Comparison of ENCODE assay signal across 8 cellular contexts in genomic region chr6:157323114-157323923, GRCh38. TPM values are rescaled to one million over a fixed set of nuclear protein-coding genes. Genes with fewer than 3 reads are reported as not detected.
A peak's percentile ranks its signal among the peaks of the same experiment; 100 is the strongest.
DNase-seq lines count a peak whose midpoint lies in the region; ATAC-seq, FAIRE-seq and TF ChIP-seq lines count a peak whose summit lies in the region.

Gene TMEM242 (minus strand): TSS chr6:157323519. CDS start chr6:157323499, 20 bp downstream.

- peak; percentile 97 to 99 (median 98) for ATAC-seq in pancreas

- H4K5ac ChIP-seq in H9 (ENCODE audit: insufficient read length, low read depth, low read length) = no peak within 1 kb of the TSS

- H3K27ac Mint-ChIP-seq in H9 = peak within 1 kb of the TSS; percentile 66 to 96 (median 91)

- H3K27ac ChIP-seq in H9 (ENCODE audit: insufficient read length, low read depth, low read length) = no peak within 1 kb of the TSS
- H3K27ac ChIP-seq in pancreas = peak within 1 kb of the TSS; percentile 81 to 95 (median 83)
- peak within 1 kb of the TSS; percentile 90 to 97 (median 94) for H3K27ac ChIP-seq in transverse colon

- peak within 1 kb of the TSS; percentile 88 for H3K9ac ChIP-seq in H9 (ENCODE audit: extremely low read depth, insufficient read length, low read length)

- H3K27me3 ChIP-seq in H9 (ENCODE audit: insufficient read depth, low read length) (no peaks in the 10 kb centered on the region), pancreas (no peaks in the 10 kb centered on the region), transverse colon (peaks cover under 1% of the 10 kb centered on the region)

- H4K8ac ChIP-seq in H9 (replicated peaks; ENCODE audit: insufficient read length, low read depth, low read length) = no peak within 1 kb of the TSS

- H3K9me3 Mint-ChIP-seq in H9 = no peaks in the 10 kb centered on the region

- H3K36me3 ChIP-seq in pancreas (peaks cover 0 to 6% (median 0%) of the 10 kb centered on the region in 3 donors), transverse colon (peaks cover 0 to 6% (median under 1%) of the 10 kb centered on the region in 4 donors)

- H2BK5ac ChIP-seq in H9 (ENCODE audit: insufficient read length, low read length) = no peak within 1 kb of the TSS

- no peaks in the 10 kb centered on the region for H3K4me1 ChIP-seq in H9 (ENCODE audit: insufficient read depth, low read length)
- peaks cover 0 to 10% (median 6%) of the 10 kb centered on the region in 3 donors for H3K4me1 ChIP-seq in pancreas
- peaks cover 5 to 18% (median 11%) of the 10 kb centered on the region in 4 donors for H3K4me1 ChIP-seq in transverse colon

- H3K4me3 ChIP-seq in pancreas (peak within 1 kb of the TSS; percentile 56 to 76 (median 68)), transverse colon (peak within 1 kb of the TSS; percentile 60 to 79 (median 72))

- peaks cover 7 to 8% of the 10 kb centered on the region in 2 experiments for H3K4me1 Mint-ChIP-seq in H9

- no peak within 1 kb of the TSS for H2BK15ac ChIP-seq in H9 (ENCODE audit: low read depth, low read length)

- H3K4ac ChIP-seq in H9 (ENCODE audit: low read depth, low read length) = no peak within 1 kb of the TSS

- peaks cover 7 to 14% (median 11%) of the 10 kb centered on the region in 3 experiments; a peak in 6 of 7 replicates for H3K36me3 Mint-ChIP-seq in H9 (ENCODE audit: insufficient read depth in 1 of 3, low read depth in 3 of 3)

- H3K79me1 ChIP-seq in H9 (ENCODE audit: insufficient read depth, low read depth, low read length, poor library complexity, severe bottlenecking) = no peaks in the 10 kb centered on the region

- no peak within 1 kb of the TSS for H3K18ac ChIP-seq in H9 (ENCODE audit: insufficient read length, low read depth, low read length)

- intact Hi-C loops in pancreas (cut with DNase I) (no loop called here), transverse colon (cut with DNase I; ENCODE audit: low total_unique reads) (loop anchor here (5.0 kb wide), 1 partner anchor 59 kb away; the partner anchor contains the start of gene ZDHHC14)

- TF ChIP-seq POLR2A in transverse colon (IDR thresholded peaks at IDR 0.05) = peak; percentile 96

- peaks cover 14% of the 10 kb centered on the region for H3K23me2 ChIP-seq in H9 (ENCODE audit: insufficient read length, low read depth, low read length, poor library complexity, severe bottlenecking)

- peak within 1 kb of the TSS; percentile 58 for H3K4me2 ChIP-seq in H9 (ENCODE audit: insufficient read depth, insufficient read length, low read length)

- H3K79me2 ChIP-seq in H9 (ENCODE audit: insufficient read depth, low read length) = 0 out of 2 replicates have a peak, but pooled peaks cover 2% of the 10 kb centered on the region

- TF ChIP-seq EP300 in transverse colon (IDR thresholded peaks at IDR 0.05; ENCODE audit: low read depth) = no peak

- H3K9me3 ChIP-seq in H9 (ENCODE audit: control insufficient read depth, low read depth, low read length) (no peaks in the 10 kb centered on the region), pancreas (no peaks in the 10 kb centered on the region), transverse colon (no peaks in the 10 kb centered on the region)

- no peak within 1 kb of the TSS for H3T11ph ChIP-seq in H9 (ENCODE audit: low read length)

- FAIRE-seq in pancreas (lab: Jason Lieb, UNC) = no peak

- no peak within 1 kb of the TSS for H3K56ac ChIP-seq in H9 (ENCODE audit: insufficient read length, low read depth, low read length)

- no peak within 1 kb of the TSS for H2AK5ac ChIP-seq in H9 (ENCODE audit: insufficient read length, low read length)

- H2AFZ ChIP-seq in H9 (ENCODE audit: low read length) = peak within 1 kb of the TSS; percentile 49

- H2BK12ac ChIP-seq in H9 (ENCODE audit: insufficient read length, low read depth, low read length) = no peak within 1 kb of the TSS

- TF ChIP-seq CTCF in H9 (conservative IDR thresholded peaks at IDR 0.05) (peak; percentile 10; the same call in 2 of the 3 replicates), pancreas (IDR thresholded peaks at IDR 0.05) (no peak), transverse colon (IDR thresholded peaks at IDR 0.05) (peak in 3 of 5 experiments; percentile 21 to 59 (median 45))

- H2BK120ac ChIP-seq in H9 (ENCODE audit: low read depth, low read length, poor library complexity, severe bottlenecking) = no peak within 1 kb of the TSS

- H2BK20ac ChIP-seq in H9 (ENCODE audit: low read depth, low read length, poor library complexity, severe bottlenecking) = no peak within 1 kb of the TSS

- H3K23ac ChIP-seq in H9 (ENCODE audit: insufficient read length, low read depth, low read length) = no peak within 1 kb of the TSS

- in situ Hi-C loops in G401 (cut with HindIII; ENCODE audit: low sequenced_read_pairs) (no loop called here), transverse colon (cut with MboI; ENCODE audit: low pct_ligation_motif_present in 1 of 4, low pct_unique_long_range_greater_than_20kb in 1 of 4, low sequenced_read_pairs in 3 of 4) (loop anchor here in 2 of 4 donors (10.0 kb wide), 2 partner anchors 51 to 261 kb away; no protein-coding TSS in a partner anchor)

- peaks cover 30% of the 10 kb centered on the region for H3K27me3 Mint-ChIP-seq in H9 (ENCODE audit: low read depth)

- no peaks in the 10 kb centered on the region for H4K20me1 ChIP-seq in H9 (ENCODE audit: control insufficient read depth, insufficient read depth, insufficient read length)

- DNase-seq in G401 (ENCODE audit: low spot score) = peak; percentile 90
- DNase-seq in H9 = peak; percentile 95
- peak; percentile 91 for DNase-seq in NAMALWA (ENCODE audit: low spot score)
- peak; percentile 82 for DNase-seq in activated T-helper 9 cell treated with anti-CD3 and anti-CD28 coated beads, Interleukin-2, amount 50 U/mL, for 16 hours (ENCODE audit: low read depth)
- peak; percentile 88 for DNase-seq in globus pallidus (ENCODE audit: low spot score)
- DNase-seq in pancreas = peak; percentile 88 to 97 (median 90)
- DNase-seq in transverse colon = peak; percentile 94
- DNase-seq in nucleus accumbens (lab: John Stamatoyannopoulos, UW) = no peak

- no peak within 1 kb of the TSS for H4K91ac ChIP-seq in H9 (ENCODE audit: insufficient read length, low read depth, low read length)

- peak within 1 kb of the TSS; percentile 95 to 97 for H3K4me3 Mint-ChIP-seq in H9

- WGBS in H9 (ENCODE audit: extremely low coverage, insufficient read length, low lambda C conversion rate) = no CpG with 5 or more reads among the region's 50 CpGs
- WGBS in pancreas, 2 donors = 0% methylated on average over 50 of the region's 50 CpGs
- 0% methylated on average over 8 to 22 of the region's 50 CpGs for WGBS in transverse colon (ENCODE audit: low coverage in 1 of 2), 2 donors

- 0 out of 2 replicates have a peak within 1 kb of the TSS, but pooled peaks have one; percentile 82 for H3K14ac ChIP-seq in H9 (ENCODE audit: insufficient read depth, low read length)

RNA-seq across cellular contexts. Expression of gene TMEM242, which starts in this region (rescaled TPM):
- 4.0 and 5.5 TPM in 2 replicates for total RNA-seq in G401 (2014; rRNA removed; shearing (Covaris generic))
- 10.3 and 10.5 TPM in 2 replicates for total RNA-seq in H9 (2021)
- total RNA-seq in pancreas = 1 to 10 TPM; 3.4 to 6.2 (median 4.5) TPM
- 1 to 10 TPM; 3.9 to 5.4 TPM for polyA plus RNA-seq in pancreas
- total RNA-seq in transverse colon = 1 to 10 TPM in 3 of 4 donors, under 1 TPM in 1; 0.20 to 8.4 (median 5.8) TPM

Comparison
In these comparisons a context has a peak if more than half of its experiments do, and no peak if none do; other contexts are left out.
1. DNase-seq: peak in G401 (single experiment), H9 (single experiment), NAMALWA (single experiment), activated T-helper 9 cell treated with anti-CD3 and anti-CD28 coated beads, Interleukin-2, amount 50 U/mL, for 16 hours (single experiment), globus pallidus (single experiment), pancreas (6 of 6) and transverse colon (single experiment); none in nucleus accumbens (0 of 56).
2. CTCF ChIP-seq: peak in H9 (single experiment) and transverse colon (3 of 5); none in pancreas (0 of 4).